14 cellular contexts compared by ENCODE assay signal in the genomic region with DNA sequence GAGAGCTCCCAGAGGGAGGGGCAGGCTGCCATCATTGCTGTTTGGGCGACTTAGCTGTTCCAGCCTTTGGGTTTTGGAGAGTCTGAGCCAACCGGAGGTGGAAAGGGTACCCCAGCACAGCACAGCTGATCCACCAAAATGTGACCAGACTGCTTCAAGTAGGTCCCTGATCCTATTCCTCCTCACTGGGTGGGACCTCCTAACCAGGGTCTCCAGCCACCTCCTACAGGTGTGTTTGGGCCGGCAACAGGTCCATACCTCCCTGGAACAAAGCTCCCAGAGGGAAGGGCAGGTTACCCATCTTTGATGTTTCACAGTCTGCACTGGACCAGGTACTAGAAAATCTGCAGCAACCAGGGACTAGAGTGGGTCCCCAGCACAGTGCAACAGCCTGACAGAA. TPM values are rescaled to one million over a fixed set of nuclear protein-coding genes. Genes with fewer than 3 reads are reported as not detected.
DNase-seq lines count a peak whose midpoint lies in the region; ATAC-seq, FAIRE-seq and TF ChIP-seq lines count a peak whose summit lies in the region.
"Had no signal": no experiment of that assay in that cellular context is flagged by ENCODE, and none has a peak within 500 bp of the region (broad histone marks: within the 10 kb centered on the region; RNA-seq: fewer than 3 reads in every experiment).

No MANE protein-coding gene starts in this region.

- TF ChIP-seq CTCF in HEK293 (tag by site-specific recombination; IDR thresholded peaks at IDR 0.05) (no peak), thyroid gland (IDR thresholded peaks at IDR 0.05) (no peak), foreskin keratinocyte (conservative IDR thresholded peaks at IDR 0.05) (no peak)

- H3K27me3 ChIP-seq in thyroid gland = no peaks in the 10 kb centered on the region
- H3K27me3 ChIP-seq in foreskin keratinocyte = no peaks in the 10 kb centered on the region
- H3K27me3 ChIP-seq: BE2C had no signal

- H3K4me1 ChIP-seq in HEK293 (ENCODE audit: control insufficient read depth, insufficient read depth, low read length) (no peaks in the 10 kb centered on the region), thyroid gland (no peaks in the 10 kb centered on the region), foreskin keratinocyte (no peaks in the 10 kb centered on the region)
- H3K4me1 ChIP-seq: A549, BE2C had no signal

- 40 to 90% methylated on average over 2 to 3 of the region's 3 CpGs for WGBS in thyroid gland, 2 donors

- H3K27ac ChIP-seq in HEK293 (ENCODE audit: extremely low read depth, low read depth, low read length) (no peak overlapping the region), thyroid gland (no peak overlapping the region), foreskin keratinocyte (no peak overlapping the region)
- H3K27ac ChIP-seq: A549, C4-2B had no signal

- FAIRE-seq in GM12891 (lab: Jason Lieb, UNC) = peak; percentile 33
- FAIRE-seq: A549 had no signal

- ATAC-seq in left colon (peak; percentile 17), sciatic nerve (no peak), foreskin keratinocyte (no peak)
- ATAC-seq: GM23338 had no signal

- POLR2A ChIA-PET in HEK293 (lab: Yijun Ruan, JAX) = no interaction called here

- DNase-seq in GM12891 (ENCODE audit: insufficient read length, low spot score) (no peak), left colon (no peak), thyroid gland (peak; percentile 9 to 24), sciatic nerve (ENCODE audit: low spot score) (no peak), foreskin keratinocyte (no peak), NCI-H82 (lab: John Stamatoyannopoulos, UW) (no peak)
- DNase-seq: BE2C; CD4-positive, alpha-beta memory T cell; GF-D8; H7 had no signal

- intact Hi-C loops in left colon (cut with DNase I, micrococcal nuclease) = no loop called here
- intact Hi-C loops in thyroid gland (cut with DNase I) = no loop called here
- intact Hi-C loops in sciatic nerve (cut with DNase I) = no loop called here

- CTCF ChIA-PET in HEK293 (lab: Yijun Ruan, JAX) = no interaction called here

- H3K36me3 ChIP-seq in HEK293 (ENCODE audit: control insufficient read depth in 2 of 2, insufficient read depth in 1 of 2, low read length in 2 of 2) = peaks cover 9 to 46% of the 10 kb centered on the region in 2 experiments
- peaks cover 0 to 6% of the 10 kb centered on the region in 2 donors for H3K36me3 ChIP-seq in thyroid gland

- H3K4me3 ChIP-seq in HEK293 (ENCODE audit: low read depth, low read length) (no peak overlapping the region), thyroid gland (replicated peaks in 1 of 3) (no peak overlapping the region)
- H3K4me3 ChIP-seq: A549, GM23338 had no signal

- TF ChIP-seq POLR2A in GM12891 (IDR thresholded peaks at IDR 0.05; ENCODE audit: low read depth, low read length) (no peak), thyroid gland (IDR thresholded peaks at IDR 0.05) (no peak)

- H3K9me3 ChIP-seq in HEK293 (ENCODE audit: control insufficient read depth, insufficient read depth, low read depth, low read length) (no peaks in the 10 kb centered on the region), thyroid gland (no peaks in the 10 kb centered on the region)
- H3K9me3 ChIP-seq: BE2C had no signal

TF ChIP-seq in GM12891, 5 proteins besides CTCF, POLR2A, EP300 and RAD21:
- TF ChIP-seq POLR2AphosphoS5 (IDR thresholded peaks at IDR 0.05; ENCODE audit: low read depth, low read length) (peak; percentile 13; the same call in 1 of the 2 replicates), PAX5 (IDR thresholded peaks at IDR 0.05; ENCODE audit: insufficient read depth, low read length, severe bottlenecking) (no peak), SPI1 (IDR thresholded peaks at IDR 0.05; ENCODE audit: low read depth, low read length) (no peak)

TF ChIP-seq in HEK293, 187 proteins besides CTCF, POLR2A, EP300 and RAD21:
- TF ChIP-seq YY1 (tag by site-specific recombination; IDR thresholded peaks at IDR 0.05) (no peak), ZNF677 (tag by site-specific recombination; IDR thresholded peaks at IDR 0.05) (no peak), SCRT1 (tag by site-specific recombination; IDR thresholded peaks at IDR 0.05; ENCODE audit: borderline replicate concordance) (peak; percentile 62), SCRT2 (tag by site-specific recombination; IDR thresholded peaks at IDR 0.05) (peak; percentile 86)

RNA-seq across cellular contexts. Expression of a gene that starts 53.8 kb away (rescaled TPM):
- 54.5 TPM for polyA plus RNA-seq in GM12891 (2012; ENCODE audit: low read depth, missing spikeins)
- total RNA-seq in left colon (100 to 1,000 TPM; 106 to 111 TPM), thyroid gland (100 to 1,000 TPM in 2 of 4 donors, 10 to 100 TPM in 2; 88.5 to 127 (median 98.9) TPM), sciatic nerve (123 TPM), foreskin keratinocyte (126 and 129 TPM in 2 replicates)
- 28.3 and 34.9 TPM in 2 replicates for polyA plus RNA-seq in foreskin keratinocyte

Comparison
In these comparisons a context has a peak if more than half of its experiments do, and no peak if none do; other contexts are left out.
1. DNase-seq: peak in thyroid gland (2 of 2); none in GM12891 (single experiment), left colon (0 of 2), sciatic nerve (single experiment), foreskin keratinocyte (0 of 2) and NCI-H82 (single experiment).